Comparison of ENCODE assay signal across 16 cellular contexts in genomic region chr17:4426499-4427208, GRCh38. TPM values are rescaled to one million over a fixed set of nuclear protein-coding genes. Genes with fewer than 3 reads are reported as not detected.
"Had no signal": no experiment of that assay in that cellular context is flagged by ENCODE, and none has a peak within 500 bp of the region (broad histone marks: within the 10 kb centered on the region; RNA-seq: fewer than 3 reads in every experiment).

No MANE protein-coding gene starts in this region.

- H3K4me3 Mint-ChIP-seq: activated CD4-positive, alpha-beta memory T cell treated with anti-CD3 and anti-CD28 coated beads, Interleukin-2, amount 10 ng/mL, durations not matched to agents 7 days and 5 days; activated CD4-positive, alpha-beta T cell treated with anti-CD3 and anti-CD28 coated beads for 36 hours; activated naive CD8-positive, alpha-beta T cell treated with anti-CD3 and anti-CD28 coated beads, Interleukin-2, amount 50 U/mL, for 24 hours; activated T-cell treated with anti-CD3 and anti-CD28 coated beads, Interleukin-2, amount 50 U/mL, for 72 hours had no signal

- H3K9me3 ChIP-seq: ascending aorta, esophagus muscularis mucosa, tibial artery had no signal

- H3K27ac Mint-ChIP-seq: activated CD4-positive, alpha-beta memory T cell treated with anti-CD3 and anti-CD28 coated beads, Interleukin-2, amount 10 ng/mL, durations not matched to agents 7 days and 5 days; activated CD4-positive, alpha-beta T cell treated with anti-CD3 and anti-CD28 coated beads for 36 hours; activated naive CD8-positive, alpha-beta T cell treated with anti-CD3 and anti-CD28 coated beads, Interleukin-2, amount 50 U/mL, for 24 hours; activated T-cell treated with anti-CD3 and anti-CD28 coated beads, Interleukin-2, amount 50 U/mL, for 72 hours had no signal

- H2AFZ ChIP-seq: parathyroid adenoma had no signal

- DNase-seq: activated CD4-positive, alpha-beta memory T cell treated with anti-CD3 and anti-CD28 coated beads, Interleukin-2, amount 10 ng/mL, durations not matched to agents 7 days and 5 days; activated CD4-positive, alpha-beta T cell treated with anti-CD3 and anti-CD28 coated beads for 36 hours; activated naive CD4-positive, alpha-beta T cell; activated naive CD8-positive, alpha-beta T cell treated with anti-CD3 and anti-CD28 coated beads, Interleukin-2, amount 50 U/mL, for 24 hours; activated T-cell treated with anti-CD3 and anti-CD28 coated beads, Interleukin-2, amount 50 U/mL, for 72 hours; left colon; retina; stimulated activated CD4-positive, alpha-beta T cell treated with anti-CD3 and anti-CD28 coated beads, Interleukin-4, amount 100 ng/mL, for 4 hours; tibial artery had no signal

- H3K27me3 Mint-ChIP-seq: activated CD4-positive, alpha-beta T cell treated with anti-CD3 and anti-CD28 coated beads for 36 hours had no signal

- H3K36me3 ChIP-seq: ascending aorta, esophagus muscularis mucosa, tibial artery had no signal

- H3K79me2 ChIP-seq: parathyroid adenoma had no signal

- H3K4me1 Mint-ChIP-seq: activated CD4-positive, alpha-beta T cell treated with anti-CD3 and anti-CD28 coated beads for 36 hours; activated naive CD8-positive, alpha-beta T cell treated with anti-CD3 and anti-CD28 coated beads, Interleukin-2, amount 50 U/mL, for 24 hours had no signal

- H3K9me3 Mint-ChIP-seq: activated CD4-positive, alpha-beta memory T cell treated with anti-CD3 and anti-CD28 coated beads, Interleukin-2, amount 10 ng/mL, durations not matched to agents 7 days and 5 days; activated naive CD8-positive, alpha-beta T cell treated with anti-CD3 and anti-CD28 coated beads, Interleukin-2, amount 50 U/mL, for 24 hours; activated T-cell treated with anti-CD3 and anti-CD28 coated beads, Interleukin-2, amount 50 U/mL, for 72 hours had no signal

- ATAC-seq: activated CD4-positive, alpha-beta T cell treated with anti-CD3 and anti-CD28 coated beads for 36 hours; activated naive CD8-positive, alpha-beta T cell treated with anti-CD3 and anti-CD28 coated beads, Interleukin-2, amount 50 U/mL, for 24 hours; activated T-cell treated with anti-CD3 and anti-CD28 coated beads, Interleukin-2, amount 50 U/mL, for 72 hours; left colon had no signal

- H3K27me3 ChIP-seq: ascending aorta, esophagus muscularis mucosa, tibial artery had no signal

- H3K27ac ChIP-seq: ascending aorta, esophagus muscularis mucosa, parathyroid adenoma, tibial artery had no signal

- H3K4me1 ChIP-seq: ascending aorta, esophagus muscularis mucosa, parathyroid adenoma, tibial artery had no signal

- H3K4me3 ChIP-seq: ascending aorta, esophagus muscularis mucosa, tibial artery had no signal

- FAIRE-seq: endometrium had no signal

RNA-seq across cellular contexts. Expression of gene SPNS3, which starts 7.1 kb away (rescaled TPM):
- total RNA-seq: ascending aorta, fibroblast of villous mesenchyme, skeletal muscle tissue had no signal
- polyA plus RNA-seq: neural cell had no signal
